12 cellular contexts compared by ENCODE assay signal in the genomic region with DNA sequence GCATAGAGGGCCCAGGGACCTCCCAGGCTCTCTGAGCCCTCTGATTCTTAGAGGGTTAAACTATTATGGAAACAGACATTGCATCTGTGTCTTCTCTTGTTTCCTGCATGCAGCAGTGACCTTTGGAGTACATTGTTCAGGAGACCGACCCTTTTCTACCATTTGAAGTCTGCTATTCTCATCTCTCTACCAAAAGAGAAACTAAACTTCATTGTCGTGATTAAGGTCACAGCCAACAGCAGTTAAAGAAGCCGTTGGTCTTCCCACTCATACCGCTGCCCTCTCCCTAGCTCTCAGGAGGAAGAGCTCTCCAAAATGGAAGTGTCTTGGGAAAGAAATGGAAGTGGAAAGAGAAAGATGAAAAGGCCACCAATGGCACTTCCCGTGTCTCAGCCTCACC.
DNase-seq lines count a peak whose midpoint lies in the region; ATAC-seq and TF ChIP-seq lines count a peak whose summit lies in the region.
"Had no signal": no experiment of that assay in that cellular context is flagged by ENCODE, and none has a peak within 500 bp of the region (broad histone marks: within the 10 kb centered on the region; RNA-seq: fewer than 3 reads in every experiment).

No MANE protein-coding gene starts in this region.

- peak overlapping the region; percentile 45 for H3K4me3 ChIP-seq in adipocyte (ENCODE audit: low read length)
- H3K4me3 ChIP-seq in mucosa of descending colon = no peak overlapping the region
- H3K4me3 ChIP-seq in tibial artery = no peak overlapping the region
- H3K4me3 ChIP-seq in testis = no peak overlapping the region
- H3K4me3 ChIP-seq: MG63 had no signal

- WGBS in testis, 2 donors = 46 to 66% methylated on average over 5 of the region's 5 CpGs

- no peaks in the 10 kb centered on the region for H3K9me3 Mint-ChIP-seq in activated naive CD8-positive, alpha-beta T cell treated with anti-CD3 and anti-CD28 coated beads, Interleukin-2, amount 10 ng/mL, durations not matched to agents 7 days and 5 days
- no peaks in the 10 kb centered on the region for H3K9me3 Mint-ChIP-seq in activated naive CD8-positive, alpha-beta T cell treated with anti-CD3 and anti-CD28 coated beads, Interleukin-2, amount 50 U/mL, for 24 hours
- no peaks in the 10 kb centered on the region for H3K9me3 Mint-ChIP-seq in mesothelial cell of epicardium
- H3K9me3 Mint-ChIP-seq: H9, nephron had no signal

- no peak for TF ChIP-seq CTCF in mucosa of descending colon (IDR thresholded peaks at IDR 0.05)
- no peak for TF ChIP-seq CTCF in tibial artery (IDR thresholded peaks at IDR 0.05)
- TF ChIP-seq CTCF in mesothelial cell of epicardium (IDR thresholded peaks at IDR 0.05; ENCODE audit: unreplicated experiment) = no peak
- TF ChIP-seq CTCF in testis (IDR thresholded peaks at IDR 0.05) = no peak

- intact Hi-C loops in mucosa of descending colon (cut with DNase I, micrococcal nuclease) (no loop called here), tibial artery (cut with DNase I; ENCODE audit: low total_unique reads) (no loop called here), testis (cut with DNase I; ENCODE audit: low total_unique reads) (no loop called here)

- peaks cover 26% of the 10 kb centered on the region for H3K4me1 Mint-ChIP-seq in activated naive CD8-positive, alpha-beta T cell treated with anti-CD3 and anti-CD28 coated beads, Interleukin-2, amount 10 ng/mL, durations not matched to agents 7 days and 5 days
- peaks cover 35% of the 10 kb centered on the region for H3K4me1 Mint-ChIP-seq in activated naive CD8-positive, alpha-beta T cell treated with anti-CD3 and anti-CD28 coated beads, Interleukin-2, amount 50 U/mL, for 24 hours
- H3K4me1 Mint-ChIP-seq in mesothelial cell of epicardium = peaks cover 18% of the 10 kb centered on the region

- peaks cover 11% of the 10 kb centered on the region for H3K36me3 Mint-ChIP-seq in activated naive CD8-positive, alpha-beta T cell treated with anti-CD3 and anti-CD28 coated beads, Interleukin-2, amount 10 ng/mL, durations not matched to agents 7 days and 5 days
- H3K36me3 Mint-ChIP-seq in activated naive CD8-positive, alpha-beta T cell treated with anti-CD3 and anti-CD28 coated beads, Interleukin-2, amount 50 U/mL, for 24 hours (ENCODE audit: low read depth) = no peaks in the 10 kb centered on the region
- H3K36me3 Mint-ChIP-seq in mesothelial cell of epicardium = no peaks in the 10 kb centered on the region

- H3K27me3 ChIP-seq in adipocyte (replicated peaks; ENCODE audit: control insufficient read depth, insufficient read depth, low read length) (no peaks in the 10 kb centered on the region), tibial artery (no peaks in the 10 kb centered on the region), testis (no peaks in the 10 kb centered on the region)

- no peak overlapping the region for H3K27ac Mint-ChIP-seq in activated naive CD8-positive, alpha-beta T cell treated with anti-CD3 and anti-CD28 coated beads, Interleukin-2, amount 10 ng/mL, durations not matched to agents 7 days and 5 days
- H3K27ac Mint-ChIP-seq in activated naive CD8-positive, alpha-beta T cell treated with anti-CD3 and anti-CD28 coated beads, Interleukin-2, amount 50 U/mL, for 24 hours = no peak overlapping the region
- H3K27ac Mint-ChIP-seq in mesothelial cell of epicardium = no peak overlapping the region
- H3K27ac Mint-ChIP-seq: H9, nephron had no signal

- H3K4me1 ChIP-seq in adipocyte (ENCODE audit: control insufficient read depth, insufficient read depth, low read length) = peaks cover 89% of the 10 kb centered on the region
- H3K4me1 ChIP-seq in mucosa of descending colon (ENCODE audit: low read depth) = peaks cover 33% of the 10 kb centered on the region
- H3K4me1 ChIP-seq in tibial artery = peaks cover 4 to 100% (median 95%) of the 10 kb centered on the region in 4 donors
- H3K4me1 ChIP-seq in testis = peaks cover 12% of the 10 kb centered on the region

- H3K36me3 ChIP-seq in adipocyte (ENCODE audit: control insufficient read depth, insufficient read depth, low read length, severe bottlenecking) (peaks cover 42% of the 10 kb centered on the region), mucosa of descending colon (ENCODE audit: low read depth) (no peaks in the 10 kb centered on the region), tibial artery (peaks cover 36 to 55% (median 50%) of the 10 kb centered on the region in 3 donors), testis (ENCODE audit: low read depth, missing control alignments) (no peaks in the 10 kb centered on the region)
- H3K36me3 ChIP-seq: MG63 had no signal

- no peak for DNase-seq in activated naive CD8-positive, alpha-beta T cell treated with anti-CD3 and anti-CD28 coated beads, Interleukin-2, amount 10 ng/mL, durations not matched to agents 7 days and 5 days
- DNase-seq in activated naive CD8-positive, alpha-beta T cell treated with anti-CD3 and anti-CD28 coated beads, Interleukin-2, amount 50 U/mL, for 24 hours = no peak
- DNase-seq in adipocyte (ENCODE audit: low read depth) = no peak
- no peak for DNase-seq in mucosa of descending colon
- no peak for DNase-seq in tibial artery
- DNase-seq in mesothelial cell of epicardium (ENCODE audit: low spot score in 2 of 2, unreplicated experiment in 2 of 2) = no peak
- DNase-seq in testis = no peak
- no peak for DNase-seq in G401 (ENCODE audit: low spot score)
- DNase-seq: H9, MG63, NCI-H2171 treated with DMSO at 0.1 percent for 48 hours had no signal

- H3K27ac ChIP-seq in tibial artery (peak overlapping the region; percentile 94 to 95), testis (no peak overlapping the region)

- H3K4me3 Mint-ChIP-seq in activated naive CD8-positive, alpha-beta T cell treated with anti-CD3 and anti-CD28 coated beads, Interleukin-2, amount 10 ng/mL, durations not matched to agents 7 days and 5 days = no peak overlapping the region
- H3K4me3 Mint-ChIP-seq in activated naive CD8-positive, alpha-beta T cell treated with anti-CD3 and anti-CD28 coated beads, Interleukin-2, amount 50 U/mL, for 24 hours = no peak overlapping the region
- no peak overlapping the region for H3K4me3 Mint-ChIP-seq in mesothelial cell of epicardium
- H3K4me3 Mint-ChIP-seq: H9, nephron had no signal

- peaks cover 3% of the 10 kb centered on the region for H3K27me3 Mint-ChIP-seq in activated naive CD8-positive, alpha-beta T cell treated with anti-CD3 and anti-CD28 coated beads, Interleukin-2, amount 10 ng/mL, durations not matched to agents 7 days and 5 days
- no peaks in the 10 kb centered on the region for H3K27me3 Mint-ChIP-seq in activated naive CD8-positive, alpha-beta T cell treated with anti-CD3 and anti-CD28 coated beads, Interleukin-2, amount 50 U/mL, for 24 hours
- H3K27me3 Mint-ChIP-seq in mesothelial cell of epicardium (ENCODE audit: low read depth) = peaks cover 93% of the 10 kb centered on the region

- POLR2A ChIA-PET in activated naive CD8-positive, alpha-beta T cell treated with anti-CD3 and anti-CD28 coated beads, Interleukin-2, amount 10 ng/mL, durations not matched to agents 7 days and 5 days (lab: Charles Lee) = no interaction called here

- peak overlapping the region; percentile 84 for H3K9ac ChIP-seq in adipocyte (ENCODE audit: low read length)

- in situ Hi-C loops in G401 (cut with HindIII; ENCODE audit: low sequenced_read_pairs) = no loop called here

- H3K9me3 ChIP-seq in adipocyte (ENCODE audit: control insufficient read depth, low read length) (no peaks in the 10 kb centered on the region), mucosa of descending colon (no peaks in the 10 kb centered on the region), tibial artery (no peaks in the 10 kb centered on the region), testis (no peaks in the 10 kb centered on the region)
- H3K9me3 ChIP-seq: MG63 had no signal

- peak; percentile 50 for ATAC-seq in activated naive CD8-positive, alpha-beta T cell treated with anti-CD3 and anti-CD28 coated beads, Interleukin-2, amount 10 ng/mL, durations not matched to agents 7 days and 5 days (ENCODE audit: low read depth)
- no peak for ATAC-seq in activated naive CD8-positive, alpha-beta T cell treated with anti-CD3 and anti-CD28 coated beads, Interleukin-2, amount 50 U/mL, for 24 hours
- peak; percentile 49 for ATAC-seq in mucosa of descending colon

- TF ChIP-seq POLR2A in testis (IDR thresholded peaks at IDR 0.05) = no peak

Comparison
In these comparisons a context has a peak if more than half of its experiments do, and no peak if none do; other contexts are left out.
1. H3K27ac ChIP-seq: peak in tibial artery (2 of 2); none in testis (0 of 2).